ENCODE assay signal across 19 cellular contexts in genomic region chr1:29669488-29669871, GRCh38.
"Had no signal": no experiment of that assay in that cellular context is flagged by ENCODE, and none has a peak within 500 bp of the region (broad histone marks: within the 10 kb centered on the region; RNA-seq: fewer than 3 reads in every experiment).

No MANE protein-coding gene starts in this region.

- DNase-seq: activated B cell treated with CpG ODN at 0.5 μM for 24 hours; activated CD4-positive, alpha-beta T cell treated with anti-CD3 and anti-CD28 coated beads for 36 hours; activated CD4-positive, alpha-beta T cell treated with anti-CD3 and anti-CD28 coated beads, Interleukin-2, amount 50 U/mL, for 4 hours; activated T-cell treated with anti-CD3 and anti-CD28 coated beads for 4 hours; aorta; brain microvascular endothelial cell; foreskin fibroblast; kidney; mesendoderm; naive B cell; ovary; stimulated activated CD4-positive, alpha-beta T cell treated with anti-CD3 and anti-CD28 coated beads, Interleukin-4, amount 100 ng/mL, for 4 hours; substantia nigra; thyroid gland had no signal

- ATAC-seq: activated CD4-positive, alpha-beta T cell treated with anti-CD3 and anti-CD28 coated beads for 36 hours; activated naive CD4-positive, alpha-beta T cell treated with anti-CD3 and anti-CD28 coated beads, Interleukin-2, amount 50 U/mL, for 72 hours had no signal

- H3K4me1 Mint-ChIP-seq: activated B cell treated with CpG ODN at 0.5 μM for 24 hours; activated CD4-positive, alpha-beta T cell treated with anti-CD3 and anti-CD28 coated beads for 36 hours; central memory CD8-positive, alpha-beta T cell; naive B cell had no signal

- FAIRE-seq: colon, kidney had no signal

- H3K4me3 Mint-ChIP-seq: activated B cell treated with CpG ODN at 0.5 μM for 24 hours; activated CD4-positive, alpha-beta T cell treated with anti-CD3 and anti-CD28 coated beads for 36 hours; central memory CD8-positive, alpha-beta T cell; naive B cell; stimulated activated naive CD8-positive, alpha-beta T cell treated with anti-CD3 and anti-CD28 coated beads, Interleukin-15, Interleukin-2, amounts not matched to agents 100 ng/mL and 50 ng/mL, for 24 hours; T-helper 1 cell treated with Interleukin-12 subunit alpha and Interleukin-12 subunit beta and Interleukin-4 antibody, amounts not matched to agents 30 μg/mL and 1 μg/mL, for 36 hours had no signal

- H3K9me3 Mint-ChIP-seq: activated B cell treated with CpG ODN at 0.5 μM for 24 hours; activated naive CD4-positive, alpha-beta T cell treated with anti-CD3 and anti-CD28 coated beads, Interleukin-2, amount 50 U/mL, for 72 hours; central memory CD8-positive, alpha-beta T cell; stimulated activated naive CD8-positive, alpha-beta T cell treated with anti-CD3 and anti-CD28 coated beads, Interleukin-15, Interleukin-2, amounts not matched to agents 100 ng/mL and 50 ng/mL, for 24 hours; T-helper 1 cell treated with Interleukin-12 subunit alpha and Interleukin-12 subunit beta and Interleukin-4 antibody, amounts not matched to agents 30 μg/mL and 1 μg/mL, for 36 hours had no signal

- H3K27ac Mint-ChIP-seq: activated B cell treated with CpG ODN at 0.5 μM for 24 hours; activated CD4-positive, alpha-beta T cell treated with anti-CD3 and anti-CD28 coated beads for 36 hours; naive B cell; stimulated activated naive CD8-positive, alpha-beta T cell treated with anti-CD3 and anti-CD28 coated beads, Interleukin-15, Interleukin-2, amounts not matched to agents 100 ng/mL and 50 ng/mL, for 24 hours had no signal

- H3K36me3 Mint-ChIP-seq: activated naive CD4-positive, alpha-beta T cell treated with anti-CD3 and anti-CD28 coated beads, Interleukin-2, amount 50 U/mL, for 72 hours; naive B cell had no signal
